Comparison of ENCODE assay signal across 26 cellular contexts in the genomic region with DNA sequence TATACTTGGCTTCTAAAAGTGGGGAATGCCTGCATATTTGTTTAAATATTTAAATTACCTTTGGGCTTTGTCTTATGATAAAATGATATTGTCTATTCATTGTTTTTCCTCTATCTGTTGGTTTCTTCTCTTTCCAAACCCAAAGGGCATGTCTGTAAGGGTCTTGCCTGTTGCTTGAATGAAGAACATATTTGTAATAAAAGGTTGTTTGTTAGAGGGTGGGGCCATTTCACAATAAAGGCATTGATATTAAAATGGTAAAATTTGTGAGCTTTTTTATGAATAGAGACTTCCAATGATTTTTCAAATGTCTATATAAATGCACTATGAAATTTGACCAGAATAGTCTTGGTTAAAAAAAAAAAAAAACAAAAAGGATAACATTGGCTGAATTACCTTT.
"Had no signal": no experiment of that assay in that cellular context is flagged by ENCODE, and none has a peak within 500 bp of the region (broad histone marks: within the 10 kb centered on the region; RNA-seq: fewer than 3 reads in every experiment).

No MANE protein-coding gene starts in this region.

- H3K4me1 ChIP-seq: suprapubic skin, testis, thyroid gland, tibial artery, tibial nerve, transverse colon, upper lobe of left lung, upper lobe of right lung, uterus, vagina had no signal

- H3K9me3 ChIP-seq: stomach, suprapubic skin, testis, thoracic aorta, thyroid gland, tibial artery, tibial nerve, transverse colon, upper lobe of left lung, upper lobe of right lung, uterus, vagina had no signal

- H3K36me3 ChIP-seq: stomach, suprapubic skin, thoracic aorta, thyroid gland, tibial artery, tibial nerve, transverse colon, upper lobe of left lung, upper lobe of right lung, vagina had no signal

- H3K4me3 ChIP-seq: stomach, suprapubic skin, testis, thoracic aorta, thyroid gland, tibial artery, tibial nerve, transverse colon, upper lobe of left lung, upper lobe of right lung, uterus, vagina had no signal

- DNase-seq: stimulated activated CD4-positive, alpha-beta T cell treated with anti-CD3 and anti-CD28 coated beads, Interleukin-2, amount 100 ng/mL, for 48 hours; stimulated activated CD4-positive, alpha-beta T cell treated with anti-CD3 and anti-CD28 coated beads, Interleukin-4, amount 100 ng/mL, for 1 hour; stimulated activated CD4-positive, alpha-beta T cell treated with anti-CD3 and anti-CD28 coated beads, Interleukin-4, amount 100 ng/mL, for 24 hours; stimulated activated CD4-positive, alpha-beta T cell treated with anti-CD3 and anti-CD28 coated beads, Interleukin-4, amount 100 ng/mL, for 4 hours; stimulated activated CD8-positive, alpha-beta memory T cell treated with anti-CD3 and anti-CD28 coated beads, Interleukin-4, amount 100 ng/mL, for 48 hours; stimulated activated naive B cell treated with anti-CD40 and anti-IgM and Interleukin-4, amounts not matched to agents 10 μg/mL and 1 μg/mL and 100 μg/mL, for 72 hours; stimulated activated naive CD4-positive, alpha-beta T cell; stimulated activated naive CD4-positive, alpha-beta T cell treated with Interleukin-2 at 50 U/mL for 16 hours; stimulated activated naive CD8-positive, alpha-beta T cell treated with anti-CD3 and anti-CD28 coated beads, Interleukin-15, amount 100 ng/mL, for 72 hours; stimulated activated naive CD8-positive, alpha-beta T cell treated with anti-CD3 and anti-CD28 coated beads, Interleukin-15, Interleukin-2, amounts not matched to agents 100 U/mL and 50 U/mL, for 24 hours; stomach; substantia nigra; testis; thyroid gland; tibial artery; transverse colon; trophoblast cell; upper lobe of left lung; upper lobe of right lung; uterus had no signal

- ATAC-seq: stimulated activated effector memory CD8-positive, alpha-beta T cell treated with anti-CD3 and anti-CD28 coated beads, Interleukin-12 subunit alpha, Interleukin-12 subunit beta, amount 100 ng/mL, for 72 hours; stimulated activated memory B cell treated with anti-CD40 and anti-IgM and Interleukin-4, amounts not matched to agents 10 μg/mL and 1 μg/mL and 100 μg/mL, for 72 hours; stimulated activated naive B cell treated with anti-CD40 and anti-IgM and Interleukin-4, amounts not matched to agents 10 μg/mL and 1 μg/mL and 100 μg/mL, for 72 hours; stimulated activated naive CD8-positive, alpha-beta T cell treated with anti-CD3 and anti-CD28 coated beads, Interleukin-15, amount 100 ng/mL, for 72 hours; stimulated activated naive CD8-positive, alpha-beta T cell treated with anti-CD3 and anti-CD28 coated beads, Interleukin-15, Interleukin-2, amounts not matched to agents 100 U/mL and 50 U/mL, for 24 hours; upper lobe of right lung had no signal

- H3K27ac ChIP-seq: stomach, suprapubic skin, testis, thoracic aorta, thyroid gland, tibial artery, tibial nerve, transverse colon, upper lobe of left lung, upper lobe of right lung, uterus, vagina had no signal

- H3K27me3 ChIP-seq: stomach, suprapubic skin, testis, thyroid gland, tibial artery, tibial nerve, transverse colon, upper lobe of left lung, upper lobe of right lung, uterus, vagina had no signal
